4 cellular contexts compared by ENCODE assay signal in the genomic region with DNA sequence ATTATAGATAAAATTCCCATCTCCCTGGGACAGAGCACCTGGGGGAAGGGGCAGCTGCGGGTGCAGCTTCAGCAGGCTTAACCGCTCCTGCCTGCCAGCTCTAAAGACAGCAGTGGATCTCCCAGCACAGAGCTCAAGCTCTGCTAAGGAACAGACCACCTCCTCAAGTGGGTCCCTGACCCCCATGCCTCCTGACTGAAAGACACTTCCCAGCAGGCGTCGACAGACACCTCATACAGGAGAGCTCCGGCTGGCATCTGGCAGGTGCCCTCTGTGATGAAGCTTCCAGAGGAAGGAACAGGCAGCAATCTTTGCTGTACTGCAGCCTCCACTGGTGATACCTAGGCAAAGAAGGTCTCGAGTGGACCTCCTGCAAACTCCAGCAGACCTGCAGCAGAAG. TPM values are rescaled to one million over a fixed set of nuclear protein-coding genes. Genes with fewer than 3 reads are reported as not detected.
"Had no signal": no experiment of that assay in that cellular context is flagged by ENCODE, and none has a peak within 500 bp of the region (broad histone marks: within the 10 kb centered on the region; RNA-seq: fewer than 3 reads in every experiment).

No MANE protein-coding gene starts in this region.

RNA-seq across cellular contexts. Expression of a gene that starts 51.9 kb away (rescaled TPM):
- total RNA-seq: LHCN-M2, M059J, MCF 10A, NCI-H460 had no signal
